ENCODE assay signal across 10 cellular contexts in the genomic region with DNA sequence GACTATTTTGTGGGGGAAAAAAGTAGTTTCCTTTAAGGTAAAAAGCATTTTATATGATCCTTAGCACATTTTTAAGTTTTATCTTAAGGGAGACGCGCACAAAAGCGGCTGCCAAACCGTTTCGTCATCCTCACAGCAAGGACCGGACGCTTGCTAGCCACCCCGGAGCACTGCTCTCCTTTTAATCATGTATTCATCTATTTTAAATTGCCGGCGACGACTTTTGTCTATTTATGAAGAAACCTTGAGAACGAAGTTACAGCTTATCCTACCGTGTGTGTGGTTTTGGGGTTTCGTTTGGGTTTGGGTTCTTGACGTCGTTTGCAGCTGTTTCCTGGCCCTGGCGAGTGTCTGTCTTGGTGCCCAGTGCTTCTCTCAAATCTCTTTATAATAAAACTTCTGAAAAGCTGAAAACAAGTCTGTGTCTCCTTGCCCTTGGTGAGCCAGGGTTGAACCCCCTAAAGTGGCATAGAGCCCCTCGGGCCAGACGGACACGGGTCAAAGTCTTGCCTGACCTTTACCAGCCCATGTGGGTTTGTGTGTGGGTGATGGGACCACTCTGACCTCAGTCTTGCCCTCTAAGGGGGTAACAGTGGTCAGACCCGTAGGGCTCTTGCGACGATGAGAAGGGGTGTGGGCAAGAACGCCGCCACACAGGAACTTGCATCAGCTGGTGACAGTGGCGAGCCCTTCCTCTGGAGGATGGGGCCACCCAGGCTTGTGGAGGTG.
DNase-seq lines count a peak whose midpoint lies in the region; ATAC-seq and TF ChIP-seq lines count a peak whose summit lies in the region.
"Had no signal": no experiment of that assay in that cellular context is flagged by ENCODE, and none has a peak within 500 bp of the region (broad histone marks: within the 10 kb centered on the region; RNA-seq: fewer than 3 reads in every experiment).

No MANE protein-coding gene starts in this region.

- peaks cover 18% of the 10 kb centered on the region for H3F3A ChIP-seq in PC-9 (ENCODE audit: insufficient read depth, low read depth)

- ATAC-seq in HG02763 (IDR thresholded peaks at IDR 0.05; ENCODE audit: unreplicated experiment) (peak; percentile 52), activated B cell treated with CpG ODN at 0.5 μM for 24 hours (ENCODE audit: low read depth) (peak; percentile 60), HG03342 (IDR thresholded peaks at IDR 0.05; ENCODE audit: unreplicated experiment) (no peak)

- peak; percentile 73 for DNase-seq in CD14-positive monocyte (ENCODE audit: low spot score)
- peak; percentile 44 for DNase-seq in activated B cell treated with CpG ODN at 0.5 μM for 24 hours
- DNase-seq in endodermal cell, result peak; percentile 26
- DNase-seq in NCI-H1417 (lab: John Stamatoyannopoulos, UW), result no peak
- no peak for DNase-seq in PC-9
- DNase-seq: left cardiac atrium had no signal

- H3K9me2 ChIP-seq in PC-9 (ENCODE audit: insufficient read depth), result no peaks in the 10 kb centered on the region

- H3K27me3 Mint-ChIP-seq in CD14-positive monocyte (ENCODE audit: low read depth in 3 of 3) (peaks cover 1 to 7% (median 7%) of the 10 kb centered on the region in 3 donors), activated B cell treated with CpG ODN at 0.5 μM for 24 hours (peaks cover 5% of the 10 kb centered on the region), endodermal cell (ENCODE audit: insufficient read depth) (no peaks in the 10 kb centered on the region)
- H3K27me3 Mint-ChIP-seq in stimulated activated naive CD8-positive, alpha-beta T cell treated with anti-CD3 and anti-CD28 coated beads, Interleukin-15, Interleukin-2, amounts not matched to agents 100 ng/mL and 50 ng/mL, for 24 hours, result no peaks in the 10 kb centered on the region

- H3K27ac ChIP-seq in endodermal cell (ENCODE audit: low read depth, low read length), result no peak overlapping the region
- H3K27ac ChIP-seq in PC-9, result no peak overlapping the region
- H3K27ac ChIP-seq: C4-2B had no signal

- no peaks in the 10 kb centered on the region for H3K79me2 ChIP-seq in PC-9 (ENCODE audit: low read depth)

- 88 to 95% methylated on average over 20 to 26 of the region's 26 CpGs for WGBS in endodermal cell (ENCODE audit: insufficient coverage in 1 of 2, insufficient read length in 1 of 2), 2 experiments

- no peak overlapping the region for H3K4me3 ChIP-seq in endodermal cell (ENCODE audit: low read length)
- no peak overlapping the region for H3K4me3 ChIP-seq in PC-9

- no TSS peak for BruUV-seq in PC-9 (replicated peaks; lab: Mats Ljungman, UMichigan)

- H3K9me3 ChIP-seq in endodermal cell (ENCODE audit: control insufficient read depth, low read length) (no peaks in the 10 kb centered on the region), PC-9 (ENCODE audit: insufficient read depth, low read depth) (no peaks in the 10 kb centered on the region)

- peaks cover 63% of the 10 kb centered on the region for H3K4me1 Mint-ChIP-seq in CD14-positive monocyte
- peaks cover 39% of the 10 kb centered on the region for H3K4me1 Mint-ChIP-seq in activated B cell treated with CpG ODN at 0.5 μM for 24 hours
- H3K4me1 Mint-ChIP-seq in endodermal cell, result peaks cover 6% of the 10 kb centered on the region
- peaks cover 66% of the 10 kb centered on the region for H3K4me1 Mint-ChIP-seq in stimulated activated naive CD8-positive, alpha-beta T cell treated with anti-CD3 and anti-CD28 coated beads, Interleukin-15, Interleukin-2, amounts not matched to agents 100 ng/mL and 50 ng/mL, for 24 hours (ENCODE audit: low read depth)

- intact Hi-C loops in CD14-positive monocyte (cut with micrococcal nuclease) (no loop called here), activated B cell treated with CpG ODN at 0.5 μM for 24 hours (cut with micrococcal nuclease) (loop anchor here (1.0 to 2.0 kb wide), 4 partner anchors 11 to 387 kb away; no protein-coding TSS in a partner anchor), PC-9 (cut with micrococcal nuclease; ENCODE audit: unreplicated experiment) (no loop called here)

- H3K27ac Mint-ChIP-seq in CD14-positive monocyte, result peak overlapping the region; percentile 93 to 99 (median 97)
- peak overlapping the region; percentile 88 for H3K27ac Mint-ChIP-seq in activated B cell treated with CpG ODN at 0.5 μM for 24 hours
- H3K27ac Mint-ChIP-seq in endodermal cell, result no peak overlapping the region
- peak overlapping the region; percentile 97 for H3K27ac Mint-ChIP-seq in stimulated activated naive CD8-positive, alpha-beta T cell treated with anti-CD3 and anti-CD28 coated beads, Interleukin-15, Interleukin-2, amounts not matched to agents 100 ng/mL and 50 ng/mL, for 24 hours

- H3K36me3 Mint-ChIP-seq in CD14-positive monocyte, result no peaks in the 10 kb centered on the region
- H3K36me3 Mint-ChIP-seq in activated B cell treated with CpG ODN at 0.5 μM for 24 hours (ENCODE audit: low read depth), result no peaks in the 10 kb centered on the region
- no peaks in the 10 kb centered on the region for H3K36me3 Mint-ChIP-seq in endodermal cell (ENCODE audit: low read depth)
- no peaks in the 10 kb centered on the region for H3K36me3 Mint-ChIP-seq in stimulated activated naive CD8-positive, alpha-beta T cell treated with anti-CD3 and anti-CD28 coated beads, Interleukin-15, Interleukin-2, amounts not matched to agents 100 ng/mL and 50 ng/mL, for 24 hours (ENCODE audit: low read depth)

- H3K4me2 ChIP-seq in PC-9, result no peak overlapping the region

- H3K4me1 ChIP-seq in endodermal cell (ENCODE audit: control insufficient read depth, insufficient read depth, low read length) (no peaks in the 10 kb centered on the region), PC-9 (replicated peaks; ENCODE audit: insufficient read depth) (peaks cover 5% of the 10 kb centered on the region)

- no peaks in the 10 kb centered on the region for H4K20me1 ChIP-seq in PC-9 (ENCODE audit: insufficient read depth)

- peaks cover 0 to 4% (median 0%) of the 10 kb centered on the region in 7 donors for H3K9me3 Mint-ChIP-seq in CD14-positive monocyte
- H3K9me3 Mint-ChIP-seq in activated B cell treated with CpG ODN at 0.5 μM for 24 hours, result no peaks in the 10 kb centered on the region
- no peaks in the 10 kb centered on the region for H3K9me3 Mint-ChIP-seq in endodermal cell
- no peaks in the 10 kb centered on the region for H3K9me3 Mint-ChIP-seq in stimulated activated naive CD8-positive, alpha-beta T cell treated with anti-CD3 and anti-CD28 coated beads, Interleukin-15, Interleukin-2, amounts not matched to agents 100 ng/mL and 50 ng/mL, for 24 hours

- no peak overlapping the region for H2AFZ ChIP-seq in PC-9

- H3K27me3 ChIP-seq in endodermal cell (ENCODE audit: control insufficient read depth, insufficient read depth, low read length, poor library complexity, severe bottlenecking) (no peaks in the 10 kb centered on the region), PC-9 (ENCODE audit: insufficient read depth, low read depth) (no peaks in the 10 kb centered on the region)

- no peaks in the 10 kb centered on the region for H3K36me3 ChIP-seq in endodermal cell (ENCODE audit: control insufficient read depth, insufficient read depth, low read length)
- H3K36me3 ChIP-seq in PC-9 (ENCODE audit: low read depth), result peaks cover 4% of the 10 kb centered on the region; the same call in 1 of the 2 replicates

- H3K4me3 Mint-ChIP-seq in CD14-positive monocyte (peak overlapping the region; percentile 82 to 95), activated B cell treated with CpG ODN at 0.5 μM for 24 hours (peak overlapping the region; percentile 80), endodermal cell (no peak overlapping the region)
- peak overlapping the region; percentile 83 for H3K4me3 Mint-ChIP-seq in stimulated activated naive CD8-positive, alpha-beta T cell treated with anti-CD3 and anti-CD28 coated beads, Interleukin-15, Interleukin-2, amounts not matched to agents 100 ng/mL and 50 ng/mL, for 24 hours

- H3K9ac ChIP-seq in endodermal cell (ENCODE audit: extremely low read depth, low read length, poor library complexity, severe bottlenecking), result no peak overlapping the region

- TF ChIP-seq CTCF in CD14-positive monocyte (IDR thresholded peaks at IDR 0.05), result no peak
- no peak for TF ChIP-seq CTCF in activated B cell treated with CpG ODN at 0.5 μM for 24 hours (IDR thresholded peaks at IDR 0.05)
- no peak for TF ChIP-seq CTCF in endodermal cell (conservative IDR thresholded peaks at IDR 0.05)
- TF ChIP-seq CTCF in PC-9 (conservative IDR thresholded peaks at IDR 0.05), result no peak

- CTCF ChIA-PET in activated B cell treated with CpG ODN at 0.5 μM for 24 hours (lab: Charles Lee), result interaction anchor here (0.8 to 0.9 kb wide), 2 partner anchors 11 to 319 kb away, joined by 4 read pairs; no protein-coding TSS in a partner anchor
- CTCF ChIA-PET in PC-9 (lab: Charles Lee), result no interaction called here

- POLR2A ChIA-PET in activated B cell treated with CpG ODN at 0.5 μM for 24 hours (lab: Charles Lee) (interaction anchor here (0.9 to 4.2 kb wide), 6 partner anchors 11 to 388 kb away, joined by 3 to 27 read pairs (median 4); no protein-coding TSS in a partner anchor), PC-9 (lab: Charles Lee; ENCODE audit: unreplicated experiment) (no interaction called here)

Comparison
In these comparisons a context has a peak if more than half of its experiments do, and no peak if none do; other contexts are left out.
1. DNase-seq: peak in CD14-positive monocyte (single experiment), activated B cell treated with CpG ODN at 0.5 μM for 24 hours (single experiment) and endodermal cell (single experiment); none in NCI-H1417 (0 of 3) and PC-9 (0 of 2).